In the genomic region with DNA sequence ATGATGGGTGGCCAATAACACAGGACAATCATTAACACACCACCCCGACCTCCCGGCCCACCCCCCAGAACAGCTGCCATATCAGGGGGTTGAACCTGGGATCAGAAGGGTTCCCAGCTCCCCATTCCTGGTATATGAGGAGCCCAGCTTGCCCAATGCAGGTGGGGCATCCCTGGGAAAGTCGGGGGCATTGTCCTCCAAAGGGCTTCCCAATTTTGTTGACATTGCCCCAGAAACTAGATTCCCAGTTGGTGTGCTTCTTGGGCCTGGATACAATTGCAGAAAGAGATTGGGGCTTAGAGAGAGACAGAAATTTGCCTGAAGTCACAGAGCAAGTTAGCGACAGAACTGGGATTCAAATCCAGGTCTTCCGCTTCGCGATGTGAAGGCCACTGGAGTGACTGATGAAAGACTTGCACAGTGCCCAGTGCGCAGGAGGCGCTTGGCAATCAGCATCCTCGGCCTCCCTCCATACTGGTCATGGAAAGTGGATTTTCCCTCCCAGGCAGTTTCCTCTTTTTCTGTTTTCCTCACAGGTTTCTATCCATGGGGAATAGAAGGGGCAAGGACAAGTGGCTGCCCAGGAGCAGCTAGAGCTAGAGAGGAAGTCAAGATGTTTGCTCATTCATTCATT, we compare ENCODE assay signal across 35 cellular contexts.
"Had no signal": no experiment of that assay in that cellular context is flagged by ENCODE, and none has a peak within 500 bp of the region (broad histone marks: within the 10 kb centered on the region; RNA-seq: fewer than 3 reads in every experiment).

No MANE protein-coding gene starts in this region.

- ATAC-seq: activated naive CD4-positive, alpha-beta T cell treated with anti-CD3 and anti-CD28 coated beads, Interleukin-2, amount 50 U/mL, for 72 hours; activated T-cell treated with anti-CD3 and anti-CD28 coated beads, Interleukin-2, amount 50 U/mL, for 4 hours; PC-3; Right ventricle myocardium inferior had no signal

- H3K27me3 ChIP-seq: brain microvascular endothelial cell, Peyer's patch had no signal

- H3K36me3 ChIP-seq: brain microvascular endothelial cell had no signal

- H3K27ac ChIP-seq: brain microvascular endothelial cell, KMS-11, RWPE1, VCaP had no signal

- DNase-seq: activated B cell treated with CpG ODN at 0.5 μM for 24 hours; activated CD4-positive, alpha-beta memory T cell treated with anti-CD3 and anti-CD28 coated beads for 36 hours; activated CD4-positive, alpha-beta T cell treated with anti-CD3 and anti-CD28 coated beads for 4 hours; activated CD4-positive, alpha-beta T cell treated with anti-CD3 and anti-CD28 coated beads, Interleukin-2, amount 50 U/mL, for 1 hour; activated CD4-positive, CD25-positive, alpha-beta regulatory T cell treated with anti-CD3 and anti-CD28 coated beads, Interleukin-2, amount 50 U/mL, for 72 hours; activated CD8-positive, alpha-beta memory T cell treated with anti-CD3 and anti-CD28 coated beads, Interleukin-2, amount 50 U/mL, for 4 hours; activated gamma-delta T cell treated with Interleukin-2 at 50 U/mL for 16 hours; activated naive CD4-positive, alpha-beta T cell treated with anti-CD3 and anti-CD28 coated beads for 36 hours; activated T-cell treated with anti-CD3 and anti-CD28 coated beads for 4 hours; activated T-cell treated with anti-CD3 and anti-CD28 coated beads, Interleukin-2, amount 50 U/mL, for 4 hours; brain microvascular endothelial cell; MM.1S; MV-4-11; NCI-H1092; NCI-H146; NCI-H187; NCI-H2029 treated with DMSO at 0.1 percent for 48 hours; NCI-H2107; NCI-H2171; NCI-H510A; NCI-H526; NCI-H748 treated with DMSO at 0.1 percent for 48 hours; NK-92 treated with Interleukin-12 subunit alpha and Interleukin-12 subunit beta, amount 100 ng/mL, for 24 hours; PC-3; SW 1271; T-helper 1 cell; T-helper 2 cell; T-helper 9 cell had no signal

- H3K9me3 Mint-ChIP-seq: activated B cell treated with CpG ODN at 0.5 μM for 24 hours; activated CD4-positive, alpha-beta memory T cell treated with anti-CD3 and anti-CD28 coated beads for 36 hours; activated naive CD4-positive, alpha-beta T cell treated with anti-CD3 and anti-CD28 coated beads for 36 hours; activated naive CD4-positive, alpha-beta T cell treated with anti-CD3 and anti-CD28 coated beads, Interleukin-2, amount 50 U/mL, for 72 hours; activated T-cell treated with anti-CD3 and anti-CD28 coated beads, Interleukin-2, amount 50 U/mL, for 4 hours; activated T-helper 1 cell treated with anti-CD3 and anti-CD28 coated beads, Interleukin-12 subunit alpha, Interleukin-12 subunit beta, Interleukin-2, Interleukin-4 antibody, amounts not matched to agents 30 ng/mL and 10 ng/mL and 1 ng/mL, durations not matched to agents 14 hours and 24 hours and 36 hours had no signal

- H3K4me3 ChIP-seq: Peyer's patch had no signal

- H3K9me3 ChIP-seq: Peyer's patch had no signal

- H3K4me3 Mint-ChIP-seq: activated B cell treated with CpG ODN at 0.5 μM for 24 hours; activated CD4-positive, alpha-beta memory T cell treated with anti-CD3 and anti-CD28 coated beads for 36 hours; activated naive CD4-positive, alpha-beta T cell treated with anti-CD3 and anti-CD28 coated beads for 36 hours; activated T-cell treated with anti-CD3 and anti-CD28 coated beads, Interleukin-2, amount 50 U/mL, for 4 hours; activated T-helper 1 cell treated with anti-CD3 and anti-CD28 coated beads, Interleukin-12 subunit alpha, Interleukin-12 subunit beta, Interleukin-2, Interleukin-4 antibody, amounts not matched to agents 30 ng/mL and 10 ng/mL and 1 ng/mL, durations not matched to agents 14 hours and 24 hours and 36 hours had no signal

- H3K36me3 Mint-ChIP-seq: activated CD4-positive, alpha-beta memory T cell treated with anti-CD3 and anti-CD28 coated beads for 36 hours; activated naive CD4-positive, alpha-beta T cell treated with anti-CD3 and anti-CD28 coated beads, Interleukin-2, amount 50 U/mL, for 72 hours had no signal

- H3K27ac Mint-ChIP-seq: activated B cell treated with CpG ODN at 0.5 μM for 24 hours; activated CD4-positive, alpha-beta memory T cell treated with anti-CD3 and anti-CD28 coated beads for 36 hours; activated naive CD4-positive, alpha-beta T cell treated with anti-CD3 and anti-CD28 coated beads for 36 hours; activated naive CD4-positive, alpha-beta T cell treated with anti-CD3 and anti-CD28 coated beads, Interleukin-2, amount 50 U/mL, for 72 hours; activated T-helper 1 cell treated with anti-CD3 and anti-CD28 coated beads, Interleukin-12 subunit alpha, Interleukin-12 subunit beta, Interleukin-2, Interleukin-4 antibody, amounts not matched to agents 30 ng/mL and 10 ng/mL and 1 ng/mL, durations not matched to agents 14 hours and 24 hours and 36 hours had no signal

- H3K4me1 Mint-ChIP-seq: activated B cell treated with CpG ODN at 0.5 μM for 24 hours had no signal
